Comparison of ENCODE assay signal across 8 cellular contexts in the genomic region with DNA sequence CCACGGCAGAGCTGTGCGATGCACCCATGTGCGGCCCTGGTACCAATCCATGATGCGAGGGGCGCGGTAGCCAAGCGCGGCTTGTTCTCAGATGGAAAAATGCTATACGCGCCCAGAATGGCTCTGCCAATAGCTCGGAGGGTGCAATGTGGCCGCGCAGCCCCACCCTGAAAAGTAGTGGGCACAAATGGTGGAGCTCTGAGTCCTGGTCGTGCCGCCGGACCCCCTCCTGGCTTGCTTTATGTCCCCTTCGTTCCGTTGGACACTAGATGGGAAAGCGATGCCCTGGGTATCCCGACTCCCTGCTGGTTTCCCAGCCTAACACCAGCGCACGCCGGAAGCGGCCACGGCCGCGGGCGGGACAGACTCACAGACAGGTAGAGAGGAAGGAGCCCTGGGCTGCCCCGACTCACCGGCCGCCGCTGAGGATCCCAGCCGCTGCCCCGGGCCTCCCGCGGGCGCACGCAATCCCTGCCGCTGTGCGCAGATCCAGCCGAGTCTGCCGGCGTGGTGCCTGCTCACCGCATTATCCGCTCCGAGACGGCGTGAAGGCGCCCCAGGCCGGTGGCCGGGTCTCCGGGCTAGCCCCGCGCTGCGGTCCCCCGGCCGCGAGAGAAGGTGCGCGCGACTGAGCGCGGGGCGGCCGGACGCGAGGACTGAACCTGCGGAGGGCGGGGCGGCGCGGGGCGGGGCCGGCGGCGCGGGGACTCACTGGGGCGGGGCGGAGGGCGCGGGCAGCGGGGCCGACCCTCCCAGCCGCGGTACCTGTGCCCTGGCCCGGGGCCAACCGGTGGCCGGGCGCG. TPM values are rescaled to one million over a fixed set of nuclear protein-coding genes. Genes with fewer than 3 reads are reported as not detected.
DNase-seq lines count a peak whose midpoint lies in the region; ATAC-seq and TF ChIP-seq lines count a peak whose summit lies in the region.

TSS of gene CDC42EP3 (minus strand) at position 630 of the 803 bp plus-strand sequence. CDS start 25,055 bp downstream, outside the sequence.

- peaks cover 7 to 12% of the 10 kb centered on the region in 2 donors for H3K4me1 ChIP-seq in lung (ENCODE audit: control insufficient read depth in 2 of 2, insufficient read depth in 2 of 2, low read length in 2 of 2)

- H3K36me3 Mint-ChIP-seq in activated CD4-positive, alpha-beta T cell treated with anti-CD3 and anti-CD28 coated beads, Interleukin-2, amount 10 ng/mL, durations not matched to agents 7 days and 5 days (ENCODE audit: low read depth): peaks cover 23% of the 10 kb centered on the region

- peaks cover 47% of the 10 kb centered on the region for H3K4me1 Mint-ChIP-seq in activated CD4-positive, alpha-beta T cell treated with anti-CD3 and anti-CD28 coated beads, Interleukin-2, amount 10 ng/mL, durations not matched to agents 7 days and 5 days

- DNase-seq in NCI-H1092 treated with DMSO at 0.1 percent for 48 hours (lab: John Stamatoyannopoulos, UW) (peak; percentile 45), NCI-H1092 (lab: John Stamatoyannopoulos, UW) (no peak), NCI-H2196 (lab: John Stamatoyannopoulos, UW; ENCODE audit: unreplicated experiment) (peak; percentile 80), dermis blood vessel endothelial cell (peak; percentile 67), lung (ENCODE audit: low spot score) (peak; percentile 74)
- peak; percentile 69 for DNase-seq in activated CD4-positive, alpha-beta T cell treated with anti-CD3 and anti-CD28 coated beads, Interleukin-2, amount 10 ng/mL, durations not matched to agents 7 days and 5 days
- DNase-seq in stimulated activated CD8-positive, alpha-beta memory T cell treated with anti-CD3 and anti-CD28 coated beads, Interleukin-15, amount 100 ng/mL, for 24 hours (ENCODE audit: low read depth): peak; percentile 50

- no peaks in the 10 kb centered on the region for H3K9me3 Mint-ChIP-seq in activated CD4-positive, alpha-beta T cell treated with anti-CD3 and anti-CD28 coated beads, Interleukin-2, amount 10 ng/mL, durations not matched to agents 7 days and 5 days

- H3K4me3 ChIP-seq in lung: peak within 1 kb of the TSS; percentile 87

- peak within 1 kb of the TSS; percentile 95 for H3K4me3 Mint-ChIP-seq in activated CD4-positive, alpha-beta T cell treated with anti-CD3 and anti-CD28 coated beads, Interleukin-2, amount 10 ng/mL, durations not matched to agents 7 days and 5 days

- H3K9me3 ChIP-seq in lung (ENCODE audit: control insufficient read depth in 2 of 2, insufficient read depth in 1 of 2, low read length in 1 of 2): no peaks in the 10 kb centered on the region

- CTCF ChIA-PET in activated CD4-positive, alpha-beta T cell treated with anti-CD3 and anti-CD28 coated beads, Interleukin-2, amount 10 ng/mL, durations not matched to agents 7 days and 5 days (lab: Charles Lee): interaction anchor here (0.6 to 1.9 kb wide), 11 partner anchors 13 to 517 kb away, joined by 3 to 7 read pairs (median 3); no protein-coding TSS in a partner anchor

- POLR2A ChIA-PET in activated CD4-positive, alpha-beta T cell treated with anti-CD3 and anti-CD28 coated beads, Interleukin-2, amount 10 ng/mL, durations not matched to agents 7 days and 5 days (lab: Charles Lee): no interaction called here

- no peaks in the 10 kb centered on the region for H3K27me3 ChIP-seq in lung (ENCODE audit: control insufficient read depth, insufficient read depth)

- H3K27ac ChIP-seq in lung (ENCODE audit: low read depth in 1 of 2, low read length in 1 of 2): peak within 1 kb of the TSS; percentile 96 to 97

- WGBS in lung, 2 donors: 0 to 1% methylated on average over 46 to 90 of the region's 90 CpGs

- no peak for TF ChIP-seq CTCF in lung (IDR thresholded peaks at IDR 0.05; ENCODE audit: control extremely low read depth, extremely low read depth)

- peak within 1 kb of the TSS; percentile 89 for H3K27ac Mint-ChIP-seq in activated CD4-positive, alpha-beta T cell treated with anti-CD3 and anti-CD28 coated beads, Interleukin-2, amount 10 ng/mL, durations not matched to agents 7 days and 5 days

- ATAC-seq in HG02840 (IDR thresholded peaks at IDR 0.05; ENCODE audit: low FRiP score, unreplicated experiment): peak; percentile 44
- ATAC-seq in lung (ENCODE audit: insufficient read depth, low FRiP score): peak; percentile 84

- H3K36me3 ChIP-seq in lung (ENCODE audit: control insufficient read depth in 2 of 2, insufficient read depth in 2 of 2, low read length in 2 of 2): peaks cover 0 to 7% of the 10 kb centered on the region in 2 donors

- H3K27me3 Mint-ChIP-seq in activated CD4-positive, alpha-beta T cell treated with anti-CD3 and anti-CD28 coated beads, Interleukin-2, amount 10 ng/mL, durations not matched to agents 7 days and 5 days: peaks cover 2% of the 10 kb centered on the region

RNA-seq across cellular contexts. Expression of gene CDC42EP3, which starts in this region (rescaled TPM):
- total RNA-seq in activated CD4-positive, alpha-beta T cell treated with anti-CD3 and anti-CD28 coated beads, Interleukin-2, amount 10 ng/mL, durations not matched to agents 7 days and 5 days: 10 to 100 TPM; 28.2 to 39.8 TPM
- total RNA-seq in dermis blood vessel endothelial cell (21.3 and 29.1 TPM in 2 replicates), lung (10 to 100 TPM; 38.7 to 59.0 TPM)
- 10 to 100 TPM; 22.9 to 37.4 TPM for polyA plus RNA-seq in lung
